9 cellular contexts compared by ENCODE assay signal in the genomic region with DNA sequence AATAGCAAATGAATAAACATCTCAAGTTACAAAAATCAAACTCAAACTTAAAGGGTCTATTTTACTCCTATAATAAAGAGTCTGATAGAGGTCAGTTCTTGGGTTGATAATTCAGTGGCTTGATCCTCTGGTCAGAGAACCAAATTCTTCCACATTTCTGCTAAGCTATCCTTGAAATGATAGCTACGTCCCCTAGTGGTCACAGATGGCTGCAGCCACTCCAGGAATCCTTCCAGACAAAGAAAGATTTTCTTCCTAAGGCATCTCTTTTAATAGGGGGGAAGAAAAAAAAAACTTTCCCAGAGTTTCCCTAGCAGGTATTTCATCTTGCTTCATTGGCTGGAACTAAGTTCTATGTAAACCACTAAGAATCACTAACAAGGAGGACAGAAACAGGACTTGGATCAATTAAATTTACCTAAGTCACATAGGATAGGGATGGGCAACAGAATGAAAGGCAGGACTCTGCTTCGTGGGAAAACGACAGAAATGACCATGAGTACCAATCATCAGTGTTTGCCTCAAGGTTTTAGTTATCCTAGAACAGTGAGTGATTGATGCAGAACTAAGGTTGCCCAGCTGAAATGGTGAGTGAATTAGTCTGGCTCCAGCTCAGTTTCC.
A peak's percentile ranks its signal among the peaks of the same experiment; 100 is the strongest.
DNase-seq lines count a peak whose midpoint lies in the region; ATAC-seq and TF ChIP-seq lines count a peak whose summit lies in the region.
"Had no signal": no experiment of that assay in that cellular context is flagged by ENCODE, and none has a peak within 500 bp of the region (broad histone marks: within the 10 kb centered on the region; RNA-seq: fewer than 3 reads in every experiment).

No MANE protein-coding gene starts in this region.

- no peak overlapping the region for H3K27ac ChIP-seq in adrenal gland
- H3K27ac ChIP-seq in left lung: no peak overlapping the region
- no peak overlapping the region for H3K27ac ChIP-seq in CD8-positive, alpha-beta T cell (ENCODE audit: low read depth, low read length)
- H3K27ac ChIP-seq in spleen: no peak overlapping the region

- TF ChIP-seq POLR2A in adrenal gland (IDR thresholded peaks at IDR 0.05): no peak
- TF ChIP-seq POLR2A in spleen (IDR thresholded peaks at IDR 0.05): no peak

- no peaks in the 10 kb centered on the region for H3K9me3 Mint-ChIP-seq in Caco-2 (ENCODE audit: unreplicated experiment)
- no peaks in the 10 kb centered on the region for H3K9me3 Mint-ChIP-seq in CD8-positive, alpha-beta T cell
- H3K9me3 Mint-ChIP-seq: central memory CD8-positive, alpha-beta T cell had no signal

- POLR2A ChIA-PET in Caco-2 (lab: Charles Lee): no interaction called here
- POLR2A ChIA-PET in CD8-positive, alpha-beta T cell (lab: Charles Lee): no interaction called here

- H3K4me3 Mint-ChIP-seq in Caco-2 (ENCODE audit: unreplicated experiment): no peak overlapping the region
- H3K4me3 Mint-ChIP-seq in CD8-positive, alpha-beta T cell: no peak overlapping the region
- H3K4me3 Mint-ChIP-seq: central memory CD8-positive, alpha-beta T cell had no signal

- 34 to 51% (median 39%) methylated on average over 3 of the region's 3 CpGs for WGBS in adrenal gland, 4 donors
- 37 to 61% (median 52%) methylated on average over 3 of the region's 3 CpGs for WGBS in spleen, 5 donors

- ATAC-seq in HG03432 (IDR thresholded peaks at IDR 0.05; ENCODE audit: unreplicated experiment) (peak; percentile 45), left lung (peak; percentile 85), GM19397 (IDR thresholded peaks at IDR 0.05; ENCODE audit: unreplicated experiment) (no peak)
- ATAC-seq in CD8-positive, alpha-beta T cell: no peak

- no peaks in the 10 kb centered on the region for H3K36me3 Mint-ChIP-seq in Caco-2 (ENCODE audit: insufficient read depth, unreplicated experiment)
- no peaks in the 10 kb centered on the region for H3K36me3 Mint-ChIP-seq in CD8-positive, alpha-beta T cell

- H3K4me1 Mint-ChIP-seq in Caco-2 (ENCODE audit: low read depth, unreplicated experiment): no peaks in the 10 kb centered on the region
- peaks cover under 1% of the 10 kb centered on the region for H3K4me1 Mint-ChIP-seq in CD8-positive, alpha-beta T cell (ENCODE audit: low read depth)
- H3K4me1 Mint-ChIP-seq: central memory CD8-positive, alpha-beta T cell had no signal

- H3K27ac Mint-ChIP-seq in Caco-2 (ENCODE audit: unreplicated experiment): no peak overlapping the region
- H3K27ac Mint-ChIP-seq in CD8-positive, alpha-beta T cell: no peak overlapping the region

- H3K27me3 ChIP-seq in Caco-2 (replicated peaks; ENCODE audit: control insufficient read depth, insufficient read depth, low read length): no peaks in the 10 kb centered on the region; the same call in 1 of the 2 replicates
- no peaks in the 10 kb centered on the region for H3K27me3 ChIP-seq in adrenal gland
- H3K27me3 ChIP-seq in left lung: no peaks in the 10 kb centered on the region
- no peaks in the 10 kb centered on the region for H3K27me3 ChIP-seq in CD8-positive, alpha-beta T cell (ENCODE audit: insufficient read depth, low read length)
- H3K27me3 ChIP-seq in spleen (replicated peaks in 1 of 7): no peaks in the 10 kb centered on the region

- DNase-seq in Caco-2 (peak in 1 of 2 experiments; percentile 20), adrenal gland (peak in 6 of 7 donors; percentile 27 to 59 (median 34)), left lung (no peak), HPDE6-E6E7 (ENCODE audit: extremely low spot score) (no peak), spleen (no peak)
- DNase-seq in CD8-positive, alpha-beta T cell: no peak

- H3K27me3 Mint-ChIP-seq in Caco-2 (ENCODE audit: insufficient read depth, unreplicated experiment): peaks cover 14% of the 10 kb centered on the region
- H3K27me3 Mint-ChIP-seq in CD8-positive, alpha-beta T cell (ENCODE audit: low read depth): peaks cover 2% of the 10 kb centered on the region

- TF ChIP-seq CTCF in Caco-2 (IDR thresholded peaks at IDR 0.05; ENCODE audit: insufficient read depth in 1 of 2, low read depth in 1 of 2, low read length in 1 of 2, severe bottlenecking in 1 of 2, unreplicated experiment in 1 of 2) (peak; percentile 56 to 85), adrenal gland (IDR thresholded peaks at IDR 0.05) (peak; percentile 73 to 88 (median 78)), left lung (IDR thresholded peaks at IDR 0.05) (peak; percentile 61 to 89), spleen (IDR thresholded peaks at IDR 0.05 in 8 of 11, conservative IDR thresholded peaks at IDR 0.05 in 3 of 11) (peak in 5 of 11 experiments; percentile 43 to 58 (median 54))
- no peak for TF ChIP-seq CTCF in CD8-positive, alpha-beta T cell (IDR thresholded peaks at IDR 0.05)

- intact Hi-C loops in Caco-2 (cut with micrococcal nuclease; ENCODE audit: unreplicated experiment) (loop anchor here (1.0 to 2.0 kb wide), 3 partner anchors 132 to 417 kb away; no protein-coding TSS in a partner anchor), adrenal gland (cut with DNase I) (loop anchor here in 1 of 2 donors (10.0 kb wide), 1 partner anchor 276 kb away; no protein-coding TSS in a partner anchor), left lung (cut with DNase I) (no loop called here), spleen (cut with DNase I; ENCODE audit: low total_unique reads) (no loop called here)
- intact Hi-C loops in CD8-positive, alpha-beta T cell (cut with DNase I, micrococcal nuclease): no loop called here

- H3K4me1 ChIP-seq in Caco-2: no peaks in the 10 kb centered on the region
- no peaks in the 10 kb centered on the region for H3K4me1 ChIP-seq in adrenal gland (replicated peaks in 1 of 2)
- H3K4me1 ChIP-seq in left lung: no peaks in the 10 kb centered on the region
- no peaks in the 10 kb centered on the region for H3K4me1 ChIP-seq in CD8-positive, alpha-beta T cell (ENCODE audit: insufficient read depth, low read length)
- no peaks in the 10 kb centered on the region for H3K4me1 ChIP-seq in spleen

- H3K36me3 ChIP-seq in Caco-2 (ENCODE audit: control insufficient read depth, insufficient read depth, low read length) (no peaks in the 10 kb centered on the region), adrenal gland (replicated peaks in 1 of 2) (no peaks in the 10 kb centered on the region), left lung (no peaks in the 10 kb centered on the region), spleen (no peaks in the 10 kb centered on the region)
- no peaks in the 10 kb centered on the region for H3K36me3 ChIP-seq in CD8-positive, alpha-beta T cell (ENCODE audit: insufficient read depth, low read length)

- H3K4me3 ChIP-seq in Caco-2 (ENCODE audit: low read depth, low read length) (no peak overlapping the region), adrenal gland (no peak overlapping the region), left lung (no peak overlapping the region), spleen (no peak overlapping the region)
- no peak overlapping the region for H3K4me3 ChIP-seq in CD8-positive, alpha-beta T cell (ENCODE audit: low read depth, low read length)

- BruUV-seq in Caco-2 (replicated peaks; lab: Mats Ljungman, UMichigan): no TSS peak

- H3K9me3 ChIP-seq in Caco-2 (no peaks in the 10 kb centered on the region), adrenal gland (replicated peaks in 1 of 3) (peaks cover 0 to 4% (median 0%) of the 10 kb centered on the region in 3 donors), left lung (no peaks in the 10 kb centered on the region), spleen (peaks cover 0 to 5% (median 0%) of the 10 kb centered on the region in 8 donors)
- no peaks in the 10 kb centered on the region for H3K9me3 ChIP-seq in CD8-positive, alpha-beta T cell (ENCODE audit: low read length)

- CTCF ChIA-PET in Caco-2 (lab: Charles Lee): interaction anchor here (1.0 to 1.4 kb wide), 2 partner anchors 136 to 575 kb away, joined by 5 to 6 read pairs; no protein-coding TSS in a partner anchor
- CTCF ChIA-PET in CD8-positive, alpha-beta T cell (lab: Charles Lee): no interaction called here

Comparison
In these comparisons a context has a peak if more than half of its experiments do, and no peak if none do; other contexts are left out.
1. DNase-seq: peak in adrenal gland (6 of 7); none in left lung (0 of 2), CD8-positive, alpha-beta T cell (0 of 7), HPDE6-E6E7 (single experiment) and spleen (single experiment).
2. ATAC-seq: peak in HG03432 (single experiment) and left lung (single experiment); none in CD8-positive, alpha-beta T cell (single experiment) and GM19397 (single experiment).